20 cellular contexts compared by ENCODE assay signal in genomic region chr10:12355384-12355783, GRCh38. TPM values are rescaled to one million over a fixed set of nuclear protein-coding genes. Genes with fewer than 3 reads are reported as not detected.
DNase-seq lines count a peak whose midpoint lies in the region; ATAC-seq and TF ChIP-seq lines count a peak whose summit lies in the region.
"Had no signal": no experiment of that assay in that cellular context is flagged by ENCODE, and none has a peak within 500 bp of the region (broad histone marks: within the 10 kb centered on the region; RNA-seq: fewer than 3 reads in every experiment).

No MANE protein-coding gene starts in this region.

- H3K27ac Mint-ChIP-seq in CD4-positive, alpha-beta T cell, result peak overlapping the region; percentile 34
- H3K27ac Mint-ChIP-seq in GM23338, result no peak overlapping the region
- H3K27ac Mint-ChIP-seq in central memory CD8-positive, alpha-beta T cell (ENCODE audit: low read depth), result peak overlapping the region; percentile 24

- no peaks in the 10 kb centered on the region for H3K36me3 ChIP-seq in GM06990 (ENCODE audit: control insufficient read depth, insufficient read depth, low read length)
- H3K36me3 ChIP-seq in GM23338 (ENCODE audit: insufficient read depth), result no peaks in the 10 kb centered on the region
- H3K36me3 ChIP-seq: BLaER1, Peyer's patch had no signal

- H3K4me3 Mint-ChIP-seq in CD4-positive, alpha-beta T cell, result peak overlapping the region; percentile 12
- no peak overlapping the region; the same call in 2 of the 3 replicates for H3K4me3 Mint-ChIP-seq in GM23338
- no peak overlapping the region for H3K4me3 Mint-ChIP-seq in central memory CD8-positive, alpha-beta T cell
- H3K4me3 Mint-ChIP-seq: T-cell had no signal

- TF ChIP-seq CTCF in CD4-positive, alpha-beta T cell (IDR thresholded peaks at IDR 0.05), result no peak
- TF ChIP-seq CTCF in GM06990 (IDR thresholded peaks at IDR 0.05; ENCODE audit: insufficient read depth, low read length, poor library complexity, severe bottlenecking) (no peak), GM23338 (conservative IDR thresholded peaks at IDR 0.05; ENCODE audit: low read depth in 2 of 2) (no peak)

- peaks cover 60% of the 10 kb centered on the region for H3K4me1 ChIP-seq in GM23338 (ENCODE audit: insufficient read depth)

- H3K27me3 ChIP-seq in CD4-positive, alpha-beta T cell (ENCODE audit: control insufficient read depth, insufficient read depth, low read length), result no peaks in the 10 kb centered on the region
- H3K27me3 ChIP-seq in GM06990 (replicated peaks; ENCODE audit: control insufficient read depth, insufficient read depth, low read length) (no peaks in the 10 kb centered on the region), GM23338 (ENCODE audit: insufficient read depth) (peaks cover 17% of the 10 kb centered on the region)
- H3K27me3 ChIP-seq: BLaER1, Peyer's patch had no signal

- no peaks in the 10 kb centered on the region; the same call in 1 of the 2 replicates for H4K20me1 ChIP-seq in GM23338 (replicated peaks; ENCODE audit: insufficient read depth)

- POLR2A ChIA-PET in CD4-positive, alpha-beta T cell (lab: Charles Lee), result no interaction called here

- H2AFZ ChIP-seq in GM23338, result 0 out of 2 replicates have a peak overlapping the region, but pooled peaks have one; percentile 38

- no peak for DNase-seq in CD4-positive, alpha-beta T cell
- no peak for DNase-seq in GM06990 (ENCODE audit: extremely low read depth, insufficient read length)
- no peak for DNase-seq in GM23338 (ENCODE audit: low spot score)
- no peak for DNase-seq in central memory CD8-positive, alpha-beta T cell (ENCODE audit: low spot score in 2 of 2)
- DNase-seq in NCI-H1436 (lab: John Stamatoyannopoulos, UW), result no peak
- no peak for DNase-seq in pons (ENCODE audit: low spot score)
- DNase-seq: CD8-positive, alpha-beta memory T cell; GDM1; H7; NCI-H1105 treated with DMSO at 0.1 percent for 48 hours; NCI-H1694; NCI-H2081 treated with DMSO at 0.1 percent for 48 hours; NCI-H2171 treated with DMSO at 0.1 percent for 48 hours; NCI-H526; Peyer's patch; T-cell had no signal

- CTCF ChIA-PET in CD4-positive, alpha-beta T cell (lab: Charles Lee), result no interaction called here

- H3K36me3 Mint-ChIP-seq in CD4-positive, alpha-beta T cell (ENCODE audit: low read depth), result peaks cover 20% of the 10 kb centered on the region
- H3K36me3 Mint-ChIP-seq in GM23338 (ENCODE audit: low read depth), result no peaks in the 10 kb centered on the region
- peaks cover 20% of the 10 kb centered on the region for H3K36me3 Mint-ChIP-seq in central memory CD8-positive, alpha-beta T cell (ENCODE audit: insufficient read depth)
- H3K36me3 Mint-ChIP-seq: T-cell had no signal

- no peaks in the 10 kb centered on the region for H3K9me3 Mint-ChIP-seq in CD4-positive, alpha-beta T cell
- no peaks in the 10 kb centered on the region for H3K9me3 Mint-ChIP-seq in GM23338
- H3K9me3 Mint-ChIP-seq in central memory CD8-positive, alpha-beta T cell, result no peaks in the 10 kb centered on the region
- H3K9me3 Mint-ChIP-seq: CD8-positive, alpha-beta memory T cell; T-cell had no signal

- H3K27me3 Mint-ChIP-seq in CD4-positive, alpha-beta T cell, result no peaks in the 10 kb centered on the region
- peaks cover 33% of the 10 kb centered on the region for H3K27me3 Mint-ChIP-seq in GM23338 (ENCODE audit: insufficient read depth, low read depth, poor library complexity)
- H3K27me3 Mint-ChIP-seq in central memory CD8-positive, alpha-beta T cell, result no peaks in the 10 kb centered on the region
- H3K27me3 Mint-ChIP-seq: CD8-positive, alpha-beta memory T cell; T-cell had no signal

- intact Hi-C loops in CD4-positive, alpha-beta T cell (cut with DNase I, micrococcal nuclease), result loop anchor here in 1 of 2 experiments (5.0 to 10.0 kb wide), 2 partner anchors 52 to 299 kb away; no protein-coding TSS in a partner anchor

- H3K9me3 ChIP-seq in CD4-positive, alpha-beta T cell (ENCODE audit: control insufficient read depth, low read length), result no peaks in the 10 kb centered on the region
- H3K9me3 ChIP-seq: BLaER1, Peyer's patch had no signal

- H3K9me2 ChIP-seq in GM23338 (ENCODE audit: insufficient read depth), result no peaks in the 10 kb centered on the region

- peaks cover 74% of the 10 kb centered on the region for H3K4me1 Mint-ChIP-seq in CD4-positive, alpha-beta T cell (ENCODE audit: low read depth)
- H3K4me1 Mint-ChIP-seq in GM23338, result peaks cover 62% of the 10 kb centered on the region
- peaks cover 53% of the 10 kb centered on the region for H3K4me1 Mint-ChIP-seq in central memory CD8-positive, alpha-beta T cell

- H3K4me3 ChIP-seq in GM06990 (replicated peaks; ENCODE audit: low read depth, low read length) (peak overlapping the region; percentile 29; the same call in 1 of the 2 replicates), GM23338 (no peak overlapping the region)
- H3K4me3 ChIP-seq: BLaER1, Peyer's patch had no signal

- H3K79me2 ChIP-seq in GM23338 (replicated peaks; ENCODE audit: insufficient read depth), result peaks cover 22% of the 10 kb centered on the region

- H3K4me2 ChIP-seq in GM23338, result 0 out of 2 replicates have a peak overlapping the region, but pooled peaks have one; percentile 26

- no peak overlapping the region for H3K27ac ChIP-seq in CD4-positive, alpha-beta T cell (ENCODE audit: low read depth, low read length)
- no peak overlapping the region for H3K27ac ChIP-seq in GM23338 (ENCODE audit: low read depth)
- H3K27ac ChIP-seq: BLaER1, Peyer's patch had no signal

- no peak for ATAC-seq in CD4-positive, alpha-beta T cell (ENCODE audit: poor library complexity)
- ATAC-seq in GM23338 (no peak), HG03378 (IDR thresholded peaks at IDR 0.05; ENCODE audit: unreplicated experiment) (no peak), HG03342 (IDR thresholded peaks at IDR 0.05; ENCODE audit: unreplicated experiment) (no peak)
- no peak for ATAC-seq in central memory CD8-positive, alpha-beta T cell (replicated peaks; ENCODE audit: extremely low read depth, poor library complexity, severe bottlenecking)
- ATAC-seq: SK-N-SH treated with all-trans-retinoic acid at 6 μM for 48 hours, T-cell had no signal

- no peaks in the 10 kb centered on the region for H3F3A ChIP-seq in GM23338 (replicated peaks; ENCODE audit: low read depth)

TF ChIP-seq in GM23338, 12 proteins besides CTCF, POLR2A, EP300 and RAD21 (continues in another document):
- TF ChIP-seq STAT1 (IDR thresholded peaks at IDR 0.05; ENCODE audit: unreplicated experiment), result no peak
- no peak for TF ChIP-seq EZH2phosphoT487 (IDR thresholded peaks at IDR 0.05; ENCODE audit: unreplicated experiment)
- no peak for TF ChIP-seq CREB1 (CRISPR knock-in tag; IDR thresholded peaks at IDR 0.05; ENCODE audit: low read depth)
- TF ChIP-seq NANOG (IDR thresholded peaks at IDR 0.05; ENCODE audit: borderline replicate concordance), result no peak
- no peak for TF ChIP-seq POLR2AphosphoS5 (IDR thresholded peaks at IDR 0.05; ENCODE audit: low read depth)
- TF ChIP-seq ZNF331 (CRISPR knock-in tag; IDR thresholded peaks at IDR 0.05; ENCODE audit: low read depth), result no peak

RNA-seq across cellular contexts. Expression of gene CAMK1D, which starts 6.0 kb away (rescaled TPM):
- 10 to 100 TPM; 28.8 to 35.3 TPM for total RNA-seq in CD4-positive, alpha-beta T cell
- 3.3 and 7.2 TPM in 2 replicates for total RNA-seq in GM23338 (2014; rRNA removed; shearing (Covaris generic))
- 4.6 TPM in 2 replicates for polyA plus RNA-seq in GM23338 (2016; fragmentation: Nextera tagmentation; extraction: Ambion mirVana)
